21 cellular contexts compared by ENCODE assay signal in the genomic region with DNA sequence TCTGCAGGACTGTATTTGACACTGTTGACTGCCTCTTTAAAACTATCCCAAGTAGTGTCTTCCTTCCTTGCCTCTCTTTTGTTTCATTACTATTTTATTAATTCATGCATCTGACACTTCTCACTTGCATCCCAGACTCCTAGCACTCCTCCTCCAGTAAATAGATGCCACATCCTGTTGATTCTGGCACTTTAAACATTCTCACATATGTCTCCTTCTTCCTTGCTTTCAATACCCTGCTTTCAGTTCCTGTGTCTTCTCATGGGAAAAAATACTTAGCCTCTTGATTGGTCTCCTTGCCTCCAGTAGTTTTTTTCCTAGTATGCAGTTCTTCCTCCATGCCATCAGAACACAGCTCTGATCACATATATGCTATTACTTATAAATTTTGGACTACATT. TPM values are rescaled to one million over a fixed set of nuclear protein-coding genes. Genes with fewer than 3 reads are reported as not detected.
"Had no signal": no experiment of that assay in that cellular context is flagged by ENCODE, and none has a peak within 500 bp of the region (broad histone marks: within the 10 kb centered on the region; RNA-seq: fewer than 3 reads in every experiment).

No MANE protein-coding gene starts in this region.

- H3K9ac ChIP-seq: parathyroid adenoma had no signal

- H3K4me1 ChIP-seq: colonic mucosa, foreskin keratinocyte, parathyroid adenoma had no signal

- H3K36me3 ChIP-seq: colonic mucosa, sigmoid colon, stomach, thoracic aorta had no signal

- H3K4me3 ChIP-seq: colonic mucosa, sigmoid colon, skin epidermis, stomach, thoracic aorta had no signal

- H3K9me3 ChIP-seq: colonic mucosa, sigmoid colon, stomach, thoracic aorta had no signal

- H3K27ac ChIP-seq: colonic mucosa, foreskin keratinocyte, parathyroid adenoma, sigmoid colon, skin epidermis, stomach, thoracic aorta had no signal

- ATAC-seq: foreskin keratinocyte, left colon, left ventricle myocardium superior had no signal

- DNase-seq: colonic mucosa; dermis blood vessel endothelial cell; endodermal cell; erythroblast; foreskin keratinocyte; left colon; left ventricle myocardium superior; mesendoderm; naive B cell; nephron progenitor cell; sigmoid colon; stimulated activated CD4-positive, alpha-beta T cell treated with anti-CD3 and anti-CD28 coated beads, Interleukin-2, amount 100 ng/mL, for 24 hours; stimulated activated naive CD4-positive, alpha-beta T cell; stomach; substantia nigra; trophoblast cell had no signal

- H3K27me3 ChIP-seq: colonic mucosa, foreskin keratinocyte had no signal

RNA-seq across cellular contexts. Expression of a gene that starts 5.1 kb away (rescaled TPM):
- total RNA-seq: endothelial cell of umbilical vein, pulmonary artery endothelial cell, thoracic aorta had no signal
